ENCODE assay signal across 8 cellular contexts in the genomic region with DNA sequence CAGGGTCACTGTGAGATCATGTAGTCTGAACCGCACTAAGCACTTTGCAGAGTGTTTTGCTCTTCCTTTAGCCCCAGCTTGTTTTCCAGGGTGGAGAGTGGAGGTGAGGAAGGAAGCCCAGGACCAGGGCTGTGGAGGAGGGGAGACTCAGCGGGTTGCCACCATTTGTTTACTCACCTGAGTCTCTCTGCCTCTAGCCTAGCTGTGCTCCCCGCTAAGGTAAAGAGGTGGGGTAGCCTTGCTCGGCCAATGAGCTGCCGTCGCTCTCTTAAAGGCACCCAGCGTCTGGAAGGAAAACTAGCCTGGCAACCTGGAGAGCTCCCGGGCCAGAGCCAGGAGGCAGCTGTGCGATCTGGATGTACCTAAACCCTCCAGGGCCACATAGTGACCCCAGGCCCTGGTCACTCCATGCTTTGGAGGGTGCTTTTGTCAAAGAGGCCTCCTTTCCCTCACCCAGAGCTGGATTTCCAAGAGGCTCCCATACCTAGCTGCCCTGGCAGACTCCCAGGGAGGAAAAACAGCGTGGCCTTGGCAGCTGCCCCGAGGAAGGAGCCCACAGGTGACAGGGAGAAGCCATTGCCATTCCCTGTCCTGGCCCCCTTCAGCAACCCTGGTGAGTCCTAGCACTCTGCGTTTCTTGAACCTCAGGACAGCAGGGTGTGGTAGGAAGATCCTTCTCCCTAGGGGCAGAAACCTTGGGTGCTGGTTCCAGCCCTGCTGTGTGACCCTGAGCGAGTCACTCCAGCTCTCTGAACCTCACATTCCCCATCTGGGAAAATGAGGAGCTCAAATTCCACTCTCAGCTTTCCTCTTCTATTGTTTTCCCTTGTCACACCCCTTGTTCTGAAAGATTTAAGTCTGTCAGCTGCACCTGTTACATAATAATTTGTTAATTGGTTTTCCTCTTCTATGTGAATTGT. TPM values are rescaled to one million over a fixed set of nuclear protein-coding genes. Genes with fewer than 3 reads are reported as not detected.
DNase-seq lines count a peak whose midpoint lies in the region; ATAC-seq lines count a peak whose summit lies in the region.

No MANE protein-coding gene starts in this region.

- H3K9me3 ChIP-seq in endocrine pancreas (ENCODE audit: control insufficient read depth, low read length) = no peaks in the 10 kb centered on the region

- no peaks in the 10 kb centered on the region for H3K4me1 ChIP-seq in endocrine pancreas (ENCODE audit: control insufficient read depth, insufficient read depth, low read length)

- H3K9ac ChIP-seq in endocrine pancreas (ENCODE audit: control insufficient read depth, insufficient read depth, low read length) = peak overlapping the region; percentile 87

- H3K27me3 ChIP-seq in endocrine pancreas (ENCODE audit: control insufficient read depth, insufficient read depth, low read length) = no peaks in the 10 kb centered on the region

- peak overlapping the region; percentile 84 for H3K4me3 ChIP-seq in endocrine pancreas (ENCODE audit: control insufficient read depth, insufficient read depth, low read length)

- H3K36me3 ChIP-seq in endocrine pancreas (ENCODE audit: control insufficient read depth, insufficient read depth, low read length) = no peaks in the 10 kb centered on the region

- ATAC-seq in GM21526 (IDR thresholded peaks at IDR 0.05; ENCODE audit: low FRiP score, unreplicated experiment) = no peak
- ATAC-seq in HG03439 (IDR thresholded peaks at IDR 0.05; ENCODE audit: unreplicated experiment) = no peak

- peak; percentile 54 for DNase-seq in ELR (ENCODE audit: low read depth)
- DNase-seq in NCI-H2107 treated with DMSO at 0.1 percent for 48 hours (lab: John Stamatoyannopoulos, UW; ENCODE audit: unreplicated experiment) = peak; percentile 75
- peak; percentile 70 for DNase-seq in myocyte (ENCODE audit: low read depth)
- no peak for DNase-seq in T-helper 2 cell
- DNase-seq in stimulated activated CD8-positive, alpha-beta memory T cell treated with anti-CD3 and anti-CD28 coated beads, Interleukin-4, amount 100 ng/mL, for 48 hours = no peak

RNA-seq across cellular contexts. Expression of gene LARP1, which starts 42.4 kb away (rescaled TPM):
- total RNA-seq in myocyte = 85.2 and 96.8 TPM in 2 replicates
- 98.0 TPM for polyA plus RNA-seq in myocyte (2012)

Comparison
In these comparisons a context has a peak if more than half of its experiments do, and no peak if none do; other contexts are left out.
1. DNase-seq: peak in ELR (single experiment), NCI-H2107 treated with DMSO at 0.1 percent for 48 hours (single experiment) and myocyte (single experiment); none in T-helper 2 cell (0 of 5) and stimulated activated CD8-positive, alpha-beta memory T cell treated with anti-CD3 and anti-CD28 coated beads, Interleukin-4, amount 100 ng/mL, for 48 hours (single experiment).